26 cellular contexts compared by ENCODE assay signal in the genomic region with DNA sequence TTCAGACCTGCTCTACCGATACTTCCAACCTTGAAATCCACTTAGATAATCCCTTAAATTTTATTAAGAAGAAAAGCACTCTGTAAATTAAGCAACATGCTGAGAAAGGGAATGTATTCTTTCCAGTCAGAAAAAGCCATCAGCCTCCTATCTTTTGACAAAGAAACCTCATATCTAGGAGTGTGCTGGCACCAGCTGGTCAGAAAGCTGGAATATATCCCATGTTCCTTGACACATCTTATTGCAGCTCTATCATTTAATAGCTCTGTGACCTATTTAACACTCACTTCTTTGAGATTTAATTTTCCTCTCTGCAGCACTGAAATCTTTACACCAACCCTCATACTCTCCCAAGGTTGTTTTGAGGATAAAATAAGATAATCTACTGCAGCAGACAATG.
"Had no signal": no experiment of that assay in that cellular context is flagged by ENCODE, and none has a peak within 500 bp of the region (broad histone marks: within the 10 kb centered on the region; RNA-seq: fewer than 3 reads in every experiment).

No MANE protein-coding gene starts in this region.

- H3K4me3 ChIP-seq: colonic mucosa, esophagus squamous epithelium, gastrocnemius medialis, hepatocyte, left lung, lower lobe of right lung, mucosa of descending colon had no signal

- H3K27ac ChIP-seq: colonic mucosa, epithelial cell of prostate, esophagus squamous epithelium, gastrocnemius medialis, hepatocyte, left lung, lower lobe of right lung had no signal

- H3K27me3 ChIP-seq: colonic mucosa had no signal

- H3K9me3 ChIP-seq: colonic mucosa, esophagus squamous epithelium, gastrocnemius medialis, left lung, lower lobe of right lung, mucosa of descending colon had no signal

- ATAC-seq: effector memory CD8-positive, alpha-beta T cell; esophagus mucosa; gastrocnemius medialis; left lung; mucosa of descending colon; naive thymus-derived CD8-positive, alpha-beta T cell had no signal

- H3K36me3 ChIP-seq: colonic mucosa, esophagus squamous epithelium, gastrocnemius medialis, left lung, lower lobe of right lung had no signal

- H3K4me1 ChIP-seq: colonic mucosa, gastrocnemius medialis, left lung, lower lobe of right lung had no signal

- DNase-seq: colonic mucosa; cortex of kidney; effector CD8-positive, alpha-beta T cell; effector memory CD8-positive, alpha-beta T cell; endodermal cell; erythroblast; esophagus squamous epithelium; foreskin fibroblast; foreskin melanocyte; gastrocnemius medialis; glutamatergic neuron; head of caudate nucleus; hypothalamus; immature natural killer cell; islet precursor cell; kidney; kidney glomerular epithelial cell; left lung; lower lobe of right lung; mesenchymal stem cell; mucosa of descending colon; naive B cell; naive thymus-derived CD8-positive, alpha-beta T cell had no signal
